In the genomic region with DNA sequence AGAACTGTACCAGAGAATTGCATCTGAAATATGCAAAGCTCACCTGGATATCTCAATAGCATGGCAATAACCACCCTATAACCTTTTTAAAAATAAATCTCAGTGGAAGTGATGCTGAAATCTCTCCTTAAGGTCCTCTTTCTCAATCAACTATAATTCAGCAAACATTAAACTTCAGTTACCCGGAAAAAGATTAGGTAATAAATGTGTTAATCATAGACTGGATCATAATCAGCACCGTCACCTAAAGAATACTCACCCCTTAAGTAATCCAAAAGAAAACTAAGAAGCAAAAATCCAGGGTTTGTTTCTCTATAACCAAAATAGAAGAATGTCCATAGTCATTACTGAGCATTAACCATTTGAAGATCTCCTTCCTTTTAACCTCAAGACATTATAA, we compare ENCODE assay signal across 1 cellular context.
A peak's percentile ranks its signal among the peaks of the same experiment; 100 is the strongest.
TF ChIP-seq lines count a peak whose summit lies in the region.

No MANE protein-coding gene starts in this region.

TF ChIP-seq in A549, 52 proteins besides CTCF, POLR2A, EP300 and RAD21 (continued from another document):
- TF ChIP-seq, protein P1, sequence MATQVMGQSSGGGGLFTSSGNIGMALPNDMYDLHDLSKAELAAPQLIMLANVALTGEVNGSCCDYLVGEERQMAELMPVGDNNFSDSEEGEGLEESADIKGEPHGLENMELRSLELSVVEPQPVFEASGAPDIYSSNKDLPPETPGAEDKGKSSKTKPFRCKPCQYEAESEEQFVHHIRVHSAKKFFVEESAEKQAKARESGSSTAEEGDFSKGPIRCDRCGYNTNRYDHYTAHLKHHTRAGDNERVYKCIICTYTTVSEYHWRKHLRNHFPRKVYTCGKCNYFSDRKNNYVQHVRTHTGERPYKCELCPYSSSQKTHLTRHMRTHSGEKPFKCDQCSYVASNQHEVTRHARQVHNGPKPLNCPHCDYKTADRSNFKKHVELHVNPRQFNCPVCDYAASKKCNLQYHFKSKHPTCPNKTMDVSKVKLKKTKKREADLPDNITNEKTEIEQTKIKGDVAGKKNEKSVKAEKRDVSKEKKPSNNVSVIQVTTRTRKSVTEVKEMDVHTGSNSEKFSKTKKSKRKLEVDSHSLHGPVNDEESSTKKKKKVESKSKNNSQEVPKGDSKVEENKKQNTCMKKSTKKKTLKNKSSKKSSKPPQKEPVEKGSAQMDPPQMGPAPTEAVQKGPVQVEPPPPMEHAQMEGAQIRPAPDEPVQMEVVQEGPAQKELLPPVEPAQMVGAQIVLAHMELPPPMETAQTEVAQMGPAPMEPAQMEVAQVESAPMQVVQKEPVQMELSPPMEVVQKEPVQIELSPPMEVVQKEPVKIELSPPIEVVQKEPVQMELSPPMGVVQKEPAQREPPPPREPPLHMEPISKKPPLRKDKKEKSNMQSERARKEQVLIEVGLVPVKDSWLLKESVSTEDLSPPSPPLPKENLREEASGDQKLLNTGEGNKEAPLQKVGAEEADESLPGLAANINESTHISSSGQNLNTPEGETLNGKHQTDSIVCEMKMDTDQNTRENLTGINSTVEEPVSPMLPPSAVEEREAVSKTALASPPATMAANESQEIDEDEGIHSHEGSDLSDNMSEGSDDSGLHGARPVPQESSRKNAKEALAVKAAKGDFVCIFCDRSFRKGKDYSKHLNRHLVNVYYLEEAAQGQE (IDR thresholded peaks at IDR 0.05) = no peak
- no peak for TF ChIP-seq ESRRA (IDR thresholded peaks at IDR 0.05; ENCODE audit: borderline replicate concordance, low read length)
- no peak for TF ChIP-seq MAFK (IDR thresholded peaks at IDR 0.05; ENCODE audit: partially characterized antibody)
- no peak for TF ChIP-seq HOXA7 (CRISPR knock-in tag; IDR thresholded peaks at IDR 0.05)
- TF ChIP-seq FOSB (CRISPR knock-in tag; IDR thresholded peaks at IDR 0.05) = no peak
- TF ChIP-seq RARB (CRISPR knock-in tag; IDR thresholded peaks at IDR 0.05) = no peak
- no peak for TF ChIP-seq KDM5A (IDR thresholded peaks at IDR 0.05)
- TF ChIP-seq ZSCAN20 (CRISPR knock-in tag; IDR thresholded peaks at IDR 0.05) = no peak
- no peak for TF ChIP-seq KDM1A (IDR thresholded peaks at IDR 0.05; ENCODE audit: low read depth)
- TF ChIP-seq CEBPB (IDR thresholded peaks at IDR 0.05) = peak; percentile 20 to 79; a peak in 2 of 4 replicates
- TF ChIP-seq, protein P2, sequence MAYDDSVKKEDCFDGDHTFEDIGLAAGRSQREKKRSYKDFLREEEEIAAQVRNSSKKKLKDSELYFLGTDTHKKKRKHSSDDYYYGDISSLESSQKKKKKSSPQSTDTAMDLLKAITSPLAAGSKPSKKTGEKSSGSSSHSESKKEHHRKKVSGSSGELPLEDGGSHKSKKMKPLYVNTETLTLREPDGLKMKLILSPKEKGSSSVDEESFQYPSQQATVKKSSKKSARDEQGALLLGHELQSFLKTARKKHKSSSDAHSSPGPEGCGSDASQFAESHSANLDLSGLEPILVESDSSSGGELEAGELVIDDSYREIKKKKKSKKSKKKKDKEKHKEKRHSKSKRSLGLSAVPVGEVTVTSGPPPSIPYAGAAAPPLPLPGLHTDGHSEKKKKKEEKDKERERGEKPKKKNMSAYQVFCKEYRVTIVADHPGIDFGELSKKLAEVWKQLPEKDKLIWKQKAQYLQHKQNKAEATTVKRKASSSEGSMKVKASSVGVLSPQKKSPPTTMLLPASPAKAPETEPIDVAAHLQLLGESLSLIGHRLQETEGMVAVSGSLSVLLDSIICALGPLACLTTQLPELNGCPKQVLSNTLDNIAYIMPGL (CRISPR knock-in tag; IDR thresholded peaks at IDR 0.05; ENCODE audit: borderline replicate concordance) = no peak
- no peak for TF ChIP-seq GATA3 (IDR thresholded peaks at IDR 0.05; ENCODE audit: borderline replicate concordance)
- 0 out of 2 replicates have a peak, but pooled peaks have one; percentile 19 for TF ChIP-seq FOSL2 (IDR thresholded peaks at IDR 0.05)
- TF ChIP-seq FOSL2 (CRISPR knock-in tag; IDR thresholded peaks at IDR 0.05) = 0 out of 2 replicates have a peak, but pooled peaks have one; percentile 31
- TF ChIP-seq CHD4 (IDR thresholded peaks at IDR 0.05; ENCODE audit: borderline replicate concordance) = no peak
- no peak for TF ChIP-seq HEYL (CRISPR knock-in tag; IDR thresholded peaks at IDR 0.05)
- no peak for TF ChIP-seq SREBF2 (IDR thresholded peaks at IDR 0.05)
- peak; percentile 74 for TF ChIP-seq JUNB (IDR thresholded peaks at IDR 0.05)
- 0 out of 5 replicates have a peak, but pooled peaks of 1 of the 2 experiments have one; percentile 36 for TF ChIP-seq JUN (IDR thresholded peaks at IDR 0.05)
- no peak for TF ChIP-seq HOXB13 (CRISPR knock-in tag; IDR thresholded peaks at IDR 0.05; ENCODE audit: low read depth)
- TF ChIP-seq TFCP2L1 (CRISPR knock-in tag; IDR thresholded peaks at IDR 0.05) = no peak
- TF ChIP-seq, protein P3, sequence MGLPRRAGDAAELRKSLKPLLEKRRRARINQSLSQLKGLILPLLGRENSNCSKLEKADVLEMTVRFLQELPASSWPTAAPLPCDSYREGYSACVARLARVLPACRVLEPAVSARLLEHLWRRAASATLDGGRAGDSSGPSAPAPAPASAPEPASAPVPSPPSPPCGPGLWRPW (IDR thresholded peaks at IDR 0.05) = peak; percentile 65; the same call in 1 of the 2 replicates
TF ChIP-seq in A549: peak in this region for 6.
